ENCODE assay signal across 8 cellular contexts in the genomic region with DNA sequence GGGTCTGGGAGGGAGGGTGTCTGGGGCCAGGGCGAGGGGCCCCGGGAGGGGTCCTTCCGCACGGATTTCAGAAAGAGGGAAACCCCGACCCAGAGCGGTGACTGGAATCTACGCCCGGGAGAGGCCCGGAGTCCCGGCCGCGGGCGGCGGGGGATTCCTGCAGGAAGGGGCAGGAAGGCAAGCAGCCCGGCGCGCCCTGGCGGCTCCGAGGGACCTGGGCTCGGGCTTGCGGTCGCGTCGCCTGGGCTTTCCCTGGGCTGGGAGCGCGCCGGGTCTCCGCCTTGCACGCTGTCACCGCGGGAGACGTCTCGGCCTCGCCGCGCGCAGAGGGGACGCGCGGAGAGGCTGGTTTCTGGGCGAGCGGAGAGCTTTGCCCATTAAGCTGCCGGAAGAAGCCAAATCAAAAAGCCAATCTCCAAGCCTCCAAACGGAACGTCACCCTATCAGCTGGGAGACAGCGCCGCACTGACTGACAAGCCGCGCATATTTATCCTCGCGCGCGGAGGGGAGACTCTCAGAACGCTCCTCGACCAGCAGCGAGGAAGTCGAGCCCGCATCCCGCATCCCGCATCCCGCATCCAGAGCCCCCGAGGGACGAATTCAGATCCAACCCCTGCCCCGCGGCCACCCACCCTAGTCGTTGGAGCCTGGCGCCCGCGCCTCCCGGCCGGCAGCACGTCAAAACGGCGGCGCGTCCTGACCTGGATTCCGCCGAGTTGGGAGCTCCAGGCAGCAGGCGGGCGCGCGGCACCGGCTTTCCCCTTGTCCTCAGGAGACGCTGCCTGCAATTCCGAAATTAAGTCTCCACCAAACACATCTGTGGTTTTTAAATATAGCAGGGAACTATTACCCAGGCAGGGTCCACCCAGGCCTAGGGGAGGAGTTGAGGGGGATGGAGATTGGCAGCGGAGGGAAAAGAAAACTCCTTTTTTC. TPM values are rescaled to one million over a fixed set of nuclear protein-coding genes. Genes with fewer than 3 reads are reported as not detected.
DNase-seq lines count a peak whose midpoint lies in the region; ATAC-seq, FAIRE-seq and TF ChIP-seq lines count a peak whose summit lies in the region.

A gene with protein sequence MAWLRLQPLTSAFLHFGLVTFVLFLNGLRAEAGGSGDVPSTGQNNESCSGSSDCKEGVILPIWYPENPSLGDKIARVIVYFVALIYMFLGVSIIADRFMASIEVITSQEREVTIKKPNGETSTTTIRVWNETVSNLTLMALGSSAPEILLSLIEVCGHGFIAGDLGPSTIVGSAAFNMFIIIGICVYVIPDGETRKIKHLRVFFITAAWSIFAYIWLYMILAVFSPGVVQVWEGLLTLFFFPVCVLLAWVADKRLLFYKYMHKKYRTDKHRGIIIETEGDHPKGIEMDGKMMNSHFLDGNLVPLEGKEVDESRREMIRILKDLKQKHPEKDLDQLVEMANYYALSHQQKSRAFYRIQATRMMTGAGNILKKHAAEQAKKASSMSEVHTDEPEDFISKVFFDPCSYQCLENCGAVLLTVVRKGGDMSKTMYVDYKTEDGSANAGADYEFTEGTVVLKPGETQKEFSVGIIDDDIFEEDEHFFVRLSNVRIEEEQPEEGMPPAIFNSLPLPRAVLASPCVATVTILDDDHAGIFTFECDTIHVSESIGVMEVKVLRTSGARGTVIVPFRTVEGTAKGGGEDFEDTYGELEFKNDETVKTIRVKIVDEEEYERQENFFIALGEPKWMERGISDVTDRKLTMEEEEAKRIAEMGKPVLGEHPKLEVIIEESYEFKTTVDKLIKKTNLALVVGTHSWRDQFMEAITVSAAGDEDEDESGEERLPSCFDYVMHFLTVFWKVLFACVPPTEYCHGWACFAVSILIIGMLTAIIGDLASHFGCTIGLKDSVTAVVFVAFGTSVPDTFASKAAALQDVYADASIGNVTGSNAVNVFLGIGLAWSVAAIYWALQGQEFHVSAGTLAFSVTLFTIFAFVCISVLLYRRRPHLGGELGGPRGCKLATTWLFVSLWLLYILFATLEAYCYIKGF (minus strand): TSS at position 344 of the 933 bp plus-strand sequence. CDS start 20,529 bp downstream, outside the sequence.

- no peaks in the 10 kb centered on the region for H3K9me1 ChIP-seq in endothelial cell of umbilical vein (replicated peaks; ENCODE audit: control insufficient read depth, extremely low read depth, insufficient read depth, low read length)

- peak within 1 kb of the TSS; percentile 93 for H3K4me2 ChIP-seq in endothelial cell of umbilical vein (ENCODE audit: insufficient read depth, low read length)

- TF ChIP-seq POLR2A in endothelial cell of umbilical vein (IDR thresholded peaks at IDR 0.05; ENCODE audit: low read depth, low read length) (no peak), thyroid gland (IDR thresholded peaks at IDR 0.05) (no peak)

- POLR2A ChIA-PET in endothelial cell of umbilical vein (lab: Charles Lee) = no interaction called here

- TF ChIP-seq CTCF in endothelial cell of umbilical vein (IDR thresholded peaks at IDR 0.05; ENCODE audit: extremely low read depth in 1 of 2, insufficient read depth in 1 of 2, low read depth in 1 of 2, low read length in 2 of 2) (no peak), mesothelial cell of epicardium (IDR thresholded peaks at IDR 0.05; ENCODE audit: unreplicated experiment) (no peak), thyroid gland (IDR thresholded peaks at IDR 0.05) (no peak)

- H3K4me1 ChIP-seq in endothelial cell of umbilical vein (ENCODE audit: control insufficient read depth, extremely low read depth, insufficient read depth, low read length) = peaks cover 19% of the 10 kb centered on the region
- peaks cover 15 to 24% of the 10 kb centered on the region in 2 donors for H3K4me1 ChIP-seq in thyroid gland

- ATAC-seq in HG03139 (IDR thresholded peaks at IDR 0.05; ENCODE audit: unreplicated experiment) = no peak

- in situ Hi-C loops in KBM-7 (cut with MboI; ENCODE audit: low pct_unique_long_range_greater_than_20kb, low sequenced_read_pairs) = no loop called here

- no peaks in the 10 kb centered on the region for H3K36me3 ChIP-seq in endothelial cell of umbilical vein (ENCODE audit: control insufficient read depth in 2 of 2, extremely low read depth in 1 of 2, insufficient read depth in 2 of 2, low read length in 2 of 2)
- H3K36me3 ChIP-seq in thyroid gland = no peaks in the 10 kb centered on the region

- H3K27me3 ChIP-seq in endothelial cell of umbilical vein (ENCODE audit: control insufficient read depth in 2 of 2, insufficient read depth in 2 of 2, low read length in 2 of 2) (peaks cover 18 to 30% of the 10 kb centered on the region in 2 experiments), thyroid gland (no peaks in the 10 kb centered on the region)

- no peak within 1 kb of the TSS for H3K9ac ChIP-seq in endothelial cell of umbilical vein (replicated peaks; ENCODE audit: extremely low read depth, insufficient read depth, low read length)

- dilution Hi-C loops in endothelial cell of umbilical vein (cut with MboI; ENCODE audit: extremely low pct_ligation_motif_present, low sequenced_read_pairs) = no loop called here

- H3K27ac Mint-ChIP-seq in mesothelial cell of epicardium = no peak within 1 kb of the TSS

- peak within 1 kb of the TSS; percentile 69 for H3K4me3 Mint-ChIP-seq in mesothelial cell of epicardium

- no peaks in the 10 kb centered on the region for H3K9me3 ChIP-seq in endothelial cell of umbilical vein (replicated peaks; ENCODE audit: control insufficient read depth, insufficient read depth, low read length)
- no peaks in the 10 kb centered on the region for H3K9me3 ChIP-seq in thyroid gland

- peak within 1 kb of the TSS; percentile 91 for H2AFZ ChIP-seq in endothelial cell of umbilical vein (ENCODE audit: low read depth, low read length)

- H3K36me3 Mint-ChIP-seq in mesothelial cell of epicardium = no peaks in the 10 kb centered on the region

- H3K4me3 ChIP-seq in endothelial cell of umbilical vein (replicated peaks in 1 of 3; ENCODE audit: insufficient read depth in 1 of 3, low read depth in 1 of 3, low read length in 3 of 3) (peak within 1 kb of the TSS; percentile 37 to 59 (median 51)), thyroid gland (replicated peaks in 1 of 3) (peak within 1 kb of the TSS in 1 of 3 donors; percentile 26)

- no peaks in the 10 kb centered on the region for H4K20me1 ChIP-seq in endothelial cell of umbilical vein (replicated peaks; ENCODE audit: control insufficient read depth, extremely low read depth, insufficient read depth, low read length)

- FAIRE-seq in endothelial cell of umbilical vein (lab: Jason Lieb, UNC) = peak; percentile 77

- peaks cover 82% of the 10 kb centered on the region for H3K27me3 Mint-ChIP-seq in mesothelial cell of epicardium (ENCODE audit: low read depth)

- no peaks in the 10 kb centered on the region for H3K79me2 ChIP-seq in endothelial cell of umbilical vein (ENCODE audit: control insufficient read depth, insufficient read depth, low read length)

- H3K4me1 Mint-ChIP-seq in mesothelial cell of epicardium = peaks cover 14% of the 10 kb centered on the region

- peak; percentile 56 for DNase-seq in stimulated activated CD4-positive, alpha-beta T cell treated with anti-CD3 and anti-CD28 coated beads, Interleukin-15, amount 100 ng/mL, for 24 hours
- no peak for DNase-seq in stimulated activated CD4-positive, alpha-beta T cell treated with anti-CD3 and anti-CD28 coated beads, Interleukin-4, amount 100 ng/mL, for 24 hours
- DNase-seq in KBM-7 (peak; percentile 62), UCSD-AML1 (lab: John Stamatoyannopoulos, UW; ENCODE audit: unreplicated experiment) (peak; percentile 41), endothelial cell of umbilical vein (ENCODE audit: low read depth, low spot score) (peak; percentile 35), mesothelial cell of epicardium (ENCODE audit: low spot score in 2 of 2, unreplicated experiment in 2 of 2) (peak; percentile 28 to 50), thyroid gland (peak; percentile 12 to 19)

- BruUV-seq in endothelial cell of umbilical vein (replicated peaks; lab: Mats Ljungman, UMichigan) = no TSS peak

- CTCF ChIA-PET in endothelial cell of umbilical vein (lab: Charles Lee) = interaction anchor here (0.9 kb wide), 2 partner anchors 18 to 101 kb away, joined by 3 to 5 read pairs; no protein-coding TSS in a partner anchor

- intact Hi-C loops in endothelial cell of umbilical vein (cut with micrococcal nuclease) = loop anchor here (5.0 to 10.0 kb wide), 2 partner anchors 168 to 376 kb away; a partner anchor contains a TSS
- intact Hi-C loops in thyroid gland (cut with DNase I) = no loop called here

- no peak within 1 kb of the TSS for H3K27ac ChIP-seq in endothelial cell of umbilical vein (ENCODE audit: insufficient read depth, low read depth, low read length)
- H3K27ac ChIP-seq in thyroid gland = no peak within 1 kb of the TSS

- 0 to 1% methylated on average over 11 to 27 of the region's 86 CpGs for WGBS in thyroid gland, 2 donors

- H3K9me3 Mint-ChIP-seq in mesothelial cell of epicardium = no peaks in the 10 kb centered on the region

TF ChIP-seq in endothelial cell of umbilical vein, 7 proteins besides CTCF, POLR2A, EP300 and RAD21:
- TF ChIP-seq MYC (IDR thresholded peaks at IDR 0.05; ENCODE audit: low read depth, low read length) = no peak
- TF ChIP-seq FOS (IDR thresholded peaks at IDR 0.05; ENCODE audit: borderline replicate concordance, insufficient read depth, low read length) = no peak
- TF ChIP-seq POLR2AphosphoS5 (IDR thresholded peaks at IDR 0.05; ENCODE audit: insufficient read depth, low read depth, low read length) = no peak
- no peak for TF ChIP-seq EZH2 (IDR thresholded peaks at IDR 0.05; ENCODE audit: borderline replicate concordance, low read depth, low read length, severe bottlenecking)
- TF ChIP-seq GATA2 (IDR thresholded peaks at IDR 0.05; ENCODE audit: insufficient read depth, insufficient read length, low read depth, low read length) = no peak
- no peak for TF ChIP-seq JUN (IDR thresholded peaks at IDR 0.05; ENCODE audit: borderline replicate concordance, insufficient read depth, insufficient read length, low read depth)
- TF ChIP-seq, protein P1, sequence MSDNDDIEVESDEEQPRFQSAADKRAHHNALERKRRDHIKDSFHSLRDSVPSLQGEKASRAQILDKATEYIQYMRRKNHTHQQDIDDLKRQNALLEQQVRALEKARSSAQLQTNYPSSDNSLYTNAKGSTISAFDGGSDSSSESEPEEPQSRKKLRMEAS (IDR thresholded peaks at IDR 0.05; ENCODE audit: insufficient read depth, insufficient read length) = no peak

RNA-seq across cellular contexts. Expression of the gene that starts here (rescaled TPM):
- total RNA-seq in endothelial cell of umbilical vein (not detected in 2 replicates), mesothelial cell of epicardium (0.22 to 0.27 TPM (median 0.23 TPM) in 3 replicates), thyroid gland (under 1 TPM in 1 of 4 donors, not detected in 3; 0.29 TPM)
- polyA plus RNA-seq in endothelial cell of umbilical vein = not detected in 2 replicates
- polyA plus RNA-seq in endothelial cell of umbilical vein (2011; cell fraction: cytosol; rRNA removed) = 0.03 TPM in 1 of 2 replicates, not detected in the other
- 0.04 TPM in 1 of 2 replicates, not detected in the other for polyA plus RNA-seq in endothelial cell of umbilical vein (2011; cell fraction: nucleus; rRNA removed)
- not detected in 2 replicates for polyA plus RNA-seq in endothelial cell of umbilical vein (2012)
- polyA minus RNA-seq in endothelial cell of umbilical vein = 0.32 TPM in 1 of 2 replicates, not detected in the other
- polyA minus RNA-seq in endothelial cell of umbilical vein (2011; cell fraction: cytosol; rRNA and poly(A)+ RNA removed) = not detected
- polyA minus RNA-seq in endothelial cell of umbilical vein (2011; cell fraction: nucleus; rRNA and poly(A)+ RNA removed) = 0.14 TPM in 1 of 2 replicates, not detected in the other

Comparison
In these comparisons a context has a peak if more than half of its experiments do, and no peak if none do; other contexts are left out.
1. Peak in DNase-seq, H3K4me3 ChIP-seq and H3K4me2 ChIP-seq in endothelial cell of umbilical vein; RNA of the gene not detected or under 1 TPM.
2. Peak in DNase-seq in mesothelial cell of epicardium; RNA of the gene not detected or under 1 TPM.
3. Peak in DNase-seq in thyroid gland; RNA of the gene not detected or under 1 TPM.